ENCODE assay signal across 1 cellular context in genomic region chr14:64771161-64771560, GRCh38.
TF ChIP-seq lines count a peak whose summit lies in the region.

No MANE protein-coding gene starts in this region.

TF ChIP-seq in H1, 55 proteins besides CTCF, POLR2A, EP300 and RAD21 (continued from another document):
- no peak for TF ChIP-seq EZH2 (IDR thresholded peaks at IDR 0.05; ENCODE audit: low read depth, low read length, severe bottlenecking)
- no peak for TF ChIP-seq BACH1 (IDR thresholded peaks at IDR 0.05; ENCODE audit: low read length)
- no peak for TF ChIP-seq POU5F1 (IDR thresholded peaks at IDR 0.05; ENCODE audit: low read depth, low read length)
- no peak for TF ChIP-seq KDM1A (IDR thresholded peaks at IDR 0.05; ENCODE audit: borderline replicate concordance, low read length)
- no peak for TF ChIP-seq RFX5 (IDR thresholded peaks at IDR 0.05; ENCODE audit: borderline replicate concordance, low read depth, low read length)
- no peak for TF ChIP-seq GTF2F1 (IDR thresholded peaks at IDR 0.05; ENCODE audit: borderline replicate concordance, low read depth, low read length)
- no peak for TF ChIP-seq TBP (IDR thresholded peaks at IDR 0.05; ENCODE audit: low read depth, low read length)
- no peak for TF ChIP-seq SAP30 (IDR thresholded peaks at IDR 0.05; ENCODE audit: insufficient read depth, insufficient replicate concordance, low read length)
- no peak for TF ChIP-seq SIN3A (conservative IDR thresholded peaks at IDR 0.05 in 1 of 2, IDR thresholded peaks at IDR 0.05 in 1 of 2; ENCODE audit: low read depth in 1 of 2, low read length in 2 of 2)
- no peak for TF ChIP-seq YY1 (IDR thresholded peaks at IDR 0.05; ENCODE audit: low read depth, low read length)
- TF ChIP-seq HDAC2 (IDR thresholded peaks at IDR 0.05; ENCODE audit: borderline replicate concordance in 1 of 2, low read depth in 2 of 2, low read length in 2 of 2) = no peak
- TF ChIP-seq SIRT6 (IDR thresholded peaks at IDR 0.05; ENCODE audit: low read length) = no peak
- no peak for TF ChIP-seq CREB1 (IDR thresholded peaks at IDR 0.05)
- TF ChIP-seq KDM5A (IDR thresholded peaks at IDR 0.05; ENCODE audit: low read length) = no peak
